3 cellular contexts compared by ENCODE assay signal in the genomic region with DNA sequence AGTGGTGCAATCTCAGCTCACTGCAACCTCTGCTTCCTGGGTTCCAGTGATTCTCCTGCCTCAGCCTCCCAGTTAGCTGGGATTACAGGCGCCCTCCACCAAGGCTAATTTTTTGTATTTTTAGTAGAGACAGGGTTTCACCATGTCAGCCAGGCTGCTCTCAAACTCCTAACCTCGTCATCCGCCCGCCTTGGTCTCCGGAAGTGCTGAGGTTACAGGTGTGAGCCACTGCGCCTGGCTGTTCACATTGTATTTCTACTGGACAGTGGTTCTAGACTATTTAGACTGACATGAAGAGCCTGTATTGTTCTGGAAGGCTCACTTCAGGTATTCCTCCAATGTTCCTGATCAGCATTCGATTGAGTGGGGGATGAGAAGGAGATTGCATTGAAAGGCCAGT.
"Had no signal": no experiment of that assay in that cellular context is flagged by ENCODE, and none has a peak within 500 bp of the region (broad histone marks: within the 10 kb centered on the region; RNA-seq: fewer than 3 reads in every experiment).

No MANE protein-coding gene starts in this region.

- ATAC-seq: GM12878 had no signal

- H3K4me3 ChIP-seq: GM12878 had no signal

- DNase-seq: GDM1, GF-D8 had no signal
